Comparison of ENCODE assay signal across 15 cellular contexts in the genomic region with DNA sequence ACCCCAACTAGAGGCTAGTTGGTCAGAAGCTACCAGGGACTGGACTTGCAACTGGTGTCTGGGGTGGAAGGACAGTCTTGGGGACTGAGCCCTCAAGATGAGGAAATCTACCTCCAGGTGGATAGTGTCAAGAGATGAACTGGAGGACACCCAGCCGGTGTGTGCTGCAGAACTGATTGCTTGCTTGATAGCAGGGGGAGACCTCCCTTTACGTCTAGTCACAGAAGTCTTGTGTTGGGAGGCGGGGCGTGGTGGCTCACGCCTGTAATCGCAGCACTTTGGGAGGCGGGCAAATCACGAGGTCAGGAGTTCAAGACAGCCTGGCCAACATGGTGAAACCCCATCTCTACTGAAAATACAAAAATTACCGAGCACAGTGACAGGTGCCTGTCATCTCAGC. TPM values are rescaled to one million over a fixed set of nuclear protein-coding genes. Genes with fewer than 3 reads are reported as not detected.
DNase-seq lines count a peak whose midpoint lies in the region; ATAC-seq lines count a peak whose summit lies in the region.
"Had no signal": no experiment of that assay in that cellular context is flagged by ENCODE, and none has a peak within 500 bp of the region (broad histone marks: within the 10 kb centered on the region; RNA-seq: fewer than 3 reads in every experiment).

No MANE protein-coding gene starts in this region.

- H3K4me1 Mint-ChIP-seq in activated T-cell treated with anti-CD3 and anti-CD28 coated beads, Interleukin-2, amount 50 U/mL, for 24 hours (ENCODE audit: low read depth): peaks cover 59% of the 10 kb centered on the region
- H3K4me1 Mint-ChIP-seq in T-helper 17 cell: peaks cover 25% of the 10 kb centered on the region
- H3K4me1 Mint-ChIP-seq in stimulated activated naive B cell treated with anti-CD40 and anti-IgM and Interleukin-4, amounts not matched to agents 10 μg/mL and 1 μg/mL and 100 μg/mL, for 72 hours: peaks cover 33 to 62% of the 10 kb centered on the region in 2 donors

- H3K4me3 ChIP-seq in iPS-15b (ENCODE audit: low read depth, low read length): peak overlapping the region; percentile 43
- H3K4me3 ChIP-seq: A549, skin epidermis had no signal

- no peak overlapping the region for H3K9ac ChIP-seq in iPS-15b (ENCODE audit: low read depth, low read length)

- no peak for DNase-seq in activated T-cell treated with anti-CD3 and anti-CD28 coated beads, Interleukin-2, amount 50 U/mL, for 24 hours
- DNase-seq in activated T-cell treated with anti-CD3 and anti-CD28 coated beads, Interleukin-2, amount 50 U/mL, for 48 hours: no peak
- DNase-seq in T-helper 17 cell (no peak), DMS114 treated with DMSO at 0.1 percent for 48 hours (lab: John Stamatoyannopoulos, UW; ENCODE audit: unreplicated experiment) (no peak), NCI-H2029 (lab: John Stamatoyannopoulos, UW) (no peak), NCI-H187 treated with DMSO at 0.1 percent for 48 hours (lab: John Stamatoyannopoulos, UW) (no peak)
- no peak for DNase-seq in stimulated activated naive B cell treated with anti-CD40 and anti-IgM and Interleukin-4, amounts not matched to agents 10 μg/mL and 1 μg/mL and 100 μg/mL, for 72 hours
- DNase-seq: NCI-H1105 treated with DMSO at 0.1 percent for 48 hours, T-cell had no signal

- ATAC-seq in T-helper 17 cell: no peak
- no peak for ATAC-seq in stimulated activated naive B cell treated with anti-CD40 and anti-IgM and Interleukin-4, amounts not matched to agents 10 μg/mL and 1 μg/mL and 100 μg/mL, for 72 hours (replicated peaks)
- ATAC-seq: A549, left lobe of liver, Right ventricle myocardium inferior, T-cell had no signal

- H3K4me1 ChIP-seq in iPS-15b (ENCODE audit: control insufficient read depth, insufficient read depth, low read length): peaks cover 47% of the 10 kb centered on the region

- peaks cover 76% of the 10 kb centered on the region for H3K36me3 Mint-ChIP-seq in activated T-cell treated with anti-CD3 and anti-CD28 coated beads, Interleukin-2, amount 50 U/mL, for 24 hours (ENCODE audit: low read depth)
- H3K36me3 Mint-ChIP-seq in T-helper 17 cell (ENCODE audit: low read depth): no peaks in the 10 kb centered on the region
- peaks cover 17 to 35% of the 10 kb centered on the region in 2 donors for H3K36me3 Mint-ChIP-seq in stimulated activated naive B cell treated with anti-CD40 and anti-IgM and Interleukin-4, amounts not matched to agents 10 μg/mL and 1 μg/mL and 100 μg/mL, for 72 hours

- no peak overlapping the region for H3K4me3 Mint-ChIP-seq in activated T-cell treated with anti-CD3 and anti-CD28 coated beads, Interleukin-2, amount 50 U/mL, for 24 hours
- H3K4me3 Mint-ChIP-seq in T-helper 17 cell: no peak overlapping the region
- H3K4me3 Mint-ChIP-seq in stimulated activated naive B cell treated with anti-CD40 and anti-IgM and Interleukin-4, amounts not matched to agents 10 μg/mL and 1 μg/mL and 100 μg/mL, for 72 hours: no peak overlapping the region
- H3K4me3 Mint-ChIP-seq: activated naive CD4-positive, alpha-beta T cell treated with anti-CD3 and anti-CD28 coated beads, Interleukin-2, amount 50 U/mL, for 24 hours had no signal

- H3K36me3 ChIP-seq in iPS-15b (ENCODE audit: control insufficient read depth, insufficient read depth, low read length): peaks cover 26% of the 10 kb centered on the region

- H3K27me3 Mint-ChIP-seq in activated T-cell treated with anti-CD3 and anti-CD28 coated beads, Interleukin-2, amount 50 U/mL, for 24 hours: no peaks in the 10 kb centered on the region
- no peaks in the 10 kb centered on the region for H3K27me3 Mint-ChIP-seq in T-helper 17 cell
- no peaks in the 10 kb centered on the region for H3K27me3 Mint-ChIP-seq in stimulated activated naive B cell treated with anti-CD40 and anti-IgM and Interleukin-4, amounts not matched to agents 10 μg/mL and 1 μg/mL and 100 μg/mL, for 72 hours
- H3K27me3 Mint-ChIP-seq: activated naive CD4-positive, alpha-beta T cell treated with anti-CD3 and anti-CD28 coated beads, Interleukin-2, amount 50 U/mL, for 24 hours; T-cell had no signal

- H3K9me3 ChIP-seq in T-helper 17 cell (ENCODE audit: control insufficient read depth, low read length, poor library complexity, severe bottlenecking) (no peaks in the 10 kb centered on the region), iPS-15b (ENCODE audit: control insufficient read depth, insufficient read depth, low read length) (no peaks in the 10 kb centered on the region)
- H3K9me3 ChIP-seq: A549 had no signal

- H3K27me3 ChIP-seq in iPS-15b (ENCODE audit: control insufficient read depth, insufficient read depth, low read length): no peaks in the 10 kb centered on the region

- H3K27ac Mint-ChIP-seq in activated T-cell treated with anti-CD3 and anti-CD28 coated beads, Interleukin-2, amount 50 U/mL, for 24 hours: peak overlapping the region; percentile 86
- H3K27ac Mint-ChIP-seq in T-helper 17 cell: peak overlapping the region; percentile 37
- H3K27ac Mint-ChIP-seq in stimulated activated naive B cell treated with anti-CD40 and anti-IgM and Interleukin-4, amounts not matched to agents 10 μg/mL and 1 μg/mL and 100 μg/mL, for 72 hours: peak overlapping the region; percentile 31
- H3K27ac Mint-ChIP-seq: activated naive CD4-positive, alpha-beta T cell treated with anti-CD3 and anti-CD28 coated beads, Interleukin-2, amount 50 U/mL, for 24 hours had no signal

- H3K9me3 Mint-ChIP-seq in activated T-cell treated with anti-CD3 and anti-CD28 coated beads, Interleukin-2, amount 50 U/mL, for 24 hours: no peaks in the 10 kb centered on the region
- no peaks in the 10 kb centered on the region for H3K9me3 Mint-ChIP-seq in stimulated activated naive B cell treated with anti-CD40 and anti-IgM and Interleukin-4, amounts not matched to agents 10 μg/mL and 1 μg/mL and 100 μg/mL, for 72 hours
- H3K9me3 Mint-ChIP-seq: activated naive CD4-positive, alpha-beta T cell treated with anti-CD3 and anti-CD28 coated beads, Interleukin-2, amount 50 U/mL, for 24 hours; T-cell had no signal

RNA-seq across cellular contexts. Expression of gene RCC2, which starts 4.9 kb away (rescaled TPM):
- 10 to 100 TPM; 30.3 to 35.3 TPM for total RNA-seq in T-helper 17 cell

Comparison
In these comparisons a context has a peak if more than half of its experiments do, and no peak if none do; other contexts are left out.
1. H3K27ac Mint-ChIP-seq: peak in every context shown above with its lines; median percentile 86 in activated T-cell treated with anti-CD3 and anti-CD28 coated beads, Interleukin-2, amount 50 U/mL, for 24 hours; 37 in T-helper 17 cell; 31 in stimulated activated naive B cell treated with anti-CD40 and anti-IgM and Interleukin-4, amounts not matched to agents 10 μg/mL and 1 μg/mL and 100 μg/mL, for 72 hours.